21 cellular contexts compared by ENCODE assay signal in genomic region chr7:132972745-132973144, GRCh38.
A peak's percentile ranks its signal among the peaks of the same experiment; 100 is the strongest.
DNase-seq lines count a peak whose midpoint lies in the region; ATAC-seq and TF ChIP-seq lines count a peak whose summit lies in the region.
"Had no signal": no experiment of that assay in that cellular context is flagged by ENCODE, and none has a peak within 500 bp of the region (broad histone marks: within the 10 kb centered on the region; RNA-seq: fewer than 3 reads in every experiment).

No MANE protein-coding gene starts in this region.

- POLR2A ChIA-PET in MCF 10A (lab: Yijun Ruan, JAX), result interaction anchor here (0.7 kb wide), 1 partner anchor 208 kb away, joined by 3 read pairs; no protein-coding TSS in a partner anchor

- no peaks in the 10 kb centered on the region for H3K9me3 Mint-ChIP-seq in MCF 10A (ENCODE audit: unreplicated experiment)
- H3K9me3 Mint-ChIP-seq in activated CD4-positive, alpha-beta T cell treated with anti-CD3 and anti-CD28 coated beads, Interleukin-2, amount 10 ng/mL, durations not matched to agents 24 days and 14 days, result no peaks in the 10 kb centered on the region

- H3K4me3 Mint-ChIP-seq in MCF 10A (ENCODE audit: unreplicated experiment), result no peak overlapping the region
- no peak overlapping the region for H3K4me3 Mint-ChIP-seq in activated CD4-positive, alpha-beta T cell treated with anti-CD3 and anti-CD28 coated beads, Interleukin-2, amount 10 ng/mL, durations not matched to agents 24 days and 14 days
- H3K4me3 Mint-ChIP-seq: B cell had no signal

- H3K9me3 ChIP-seq in mammary epithelial cell (replicated peaks; ENCODE audit: insufficient read depth, low read length), result no peaks in the 10 kb centered on the region
- no peaks in the 10 kb centered on the region for H3K9me3 ChIP-seq in Peyer's patch

- peaks cover 26% of the 10 kb centered on the region for H3K79me2 ChIP-seq in mammary epithelial cell (ENCODE audit: insufficient read depth, low read length)

- in situ Hi-C loops in mammary epithelial cell (cut with MboI; ENCODE audit: low sequenced_read_pairs in 2 of 2), result no loop called here

- CTCF ChIA-PET in MCF 10A (lab: Yijun Ruan, JAX) (no interaction called here), mammary epithelial cell (lab: Charles Lee; ENCODE audit: low non-redundant PET) (no interaction called here)

- H3K27me3 Mint-ChIP-seq in MCF 10A (ENCODE audit: insufficient read depth, unreplicated experiment), result no peaks in the 10 kb centered on the region
- H3K27me3 Mint-ChIP-seq in activated CD4-positive, alpha-beta T cell treated with anti-CD3 and anti-CD28 coated beads, Interleukin-2, amount 10 ng/mL, durations not matched to agents 24 days and 14 days, result no peaks in the 10 kb centered on the region
- H3K27me3 Mint-ChIP-seq: B cell had no signal

- intact Hi-C loops in MCF 10A (cut with micrococcal nuclease), result no loop called here
- intact Hi-C loops in mammary epithelial cell (cut with micrococcal nuclease), result no loop called here
- intact Hi-C loops in activated CD4-positive, alpha-beta T cell treated with anti-CD3 and anti-CD28 coated beads, Interleukin-2, amount 10 ng/mL, durations not matched to agents 24 days and 14 days (cut with micrococcal nuclease), result no loop called here

- H3K4me3 ChIP-seq in mammary epithelial cell (replicated peaks in 1 of 3; ENCODE audit: insufficient read depth in 1 of 3, low read depth in 2 of 3, low read length in 3 of 3) (no peak overlapping the region), fibroblast of mammary gland (ENCODE audit: control insufficient read depth, low read depth, low read length) (no peak overlapping the region), Peyer's patch (no peak overlapping the region)

- H3K27ac ChIP-seq in mammary epithelial cell (ENCODE audit: insufficient read depth, low read depth, low read length), result no peak overlapping the region
- no peak overlapping the region for H3K27ac ChIP-seq in Peyer's patch
- H3K27ac ChIP-seq: 22Rv1, HL-60 had no signal

- H3K4me1 ChIP-seq in mammary epithelial cell (ENCODE audit: insufficient read depth, low read length) (no peaks in the 10 kb centered on the region), Peyer's patch (no peaks in the 10 kb centered on the region)

- no TSS peak for BruUV-seq in MCF 10A (replicated peaks; lab: Mats Ljungman, UMichigan)
- BruUV-seq in mammary epithelial cell (replicated peaks; lab: Mats Ljungman, UMichigan), result no TSS peak

- H3K27me3 ChIP-seq in mammary epithelial cell (ENCODE audit: insufficient read depth, low read length) (no peaks in the 10 kb centered on the region), Peyer's patch (no peaks in the 10 kb centered on the region)

- dilution Hi-C loops in mammary epithelial cell (cut with HindIII; ENCODE audit: low sequenced_read_pairs), result no loop called here

- DNase-seq in MCF 10A (ENCODE audit: unreplicated experiment) (peak; percentile 5), mammary epithelial cell (no peak), fibroblast of mammary gland (ENCODE audit: low read depth) (peak; percentile 67), omental fat pad (ENCODE audit: low spot score) (no peak), HT-29 (ENCODE audit: low spot score) (no peak), Peyer's patch (no peak), C1 segment of cervical spinal cord (lab: John Stamatoyannopoulos, UW) (no peak)
- no peak for DNase-seq in activated CD4-positive, alpha-beta T cell treated with anti-CD3 and anti-CD28 coated beads, Interleukin-2, amount 10 ng/mL, durations not matched to agents 24 days and 14 days
- DNase-seq: DMS79; KG1; MV-4-11; NCI-H1105 treated with DMSO at 0.1 percent for 48 hours; NCI-H2029 treated with DMSO at 0.1 percent for 48 hours; NCI-H345; NCI-H524; NCI-H774; NK-92 treated with Interleukin-12 subunit alpha and Interleukin-12 subunit beta, amount 100 ng/mL, for 24 hours had no signal

- no peak overlapping the region for H2AFZ ChIP-seq in mammary epithelial cell (ENCODE audit: low read depth, low read length)

- H3K36me3 ChIP-seq in mammary epithelial cell (ENCODE audit: insufficient read depth, low read length), result no peaks in the 10 kb centered on the region
- H3K36me3 ChIP-seq in Peyer's patch, result peaks cover 0 to 20% (median 0%) of the 10 kb centered on the region in 3 donors

- TF ChIP-seq POLR2A in Peyer's patch (IDR thresholded peaks at IDR 0.05), result no peak

- H3K9ac ChIP-seq in mammary epithelial cell (ENCODE audit: insufficient read depth, low read length), result no peak overlapping the region

- H3K36me3 Mint-ChIP-seq in MCF 10A (ENCODE audit: insufficient read depth, unreplicated experiment), result peaks cover 18% of the 10 kb centered on the region
- H3K36me3 Mint-ChIP-seq in activated CD4-positive, alpha-beta T cell treated with anti-CD3 and anti-CD28 coated beads, Interleukin-2, amount 10 ng/mL, durations not matched to agents 24 days and 14 days (ENCODE audit: low read depth), result peaks cover 19% of the 10 kb centered on the region

- H3K4me1 Mint-ChIP-seq in MCF 10A (ENCODE audit: insufficient read depth, unreplicated experiment), result peaks cover 21% of the 10 kb centered on the region
- H3K4me1 Mint-ChIP-seq in activated CD4-positive, alpha-beta T cell treated with anti-CD3 and anti-CD28 coated beads, Interleukin-2, amount 10 ng/mL, durations not matched to agents 24 days and 14 days, result peaks cover 2% of the 10 kb centered on the region

- peak overlapping the region; percentile 65 for H3K27ac Mint-ChIP-seq in MCF 10A (ENCODE audit: low read depth, unreplicated experiment)
- no peak overlapping the region for H3K27ac Mint-ChIP-seq in activated CD4-positive, alpha-beta T cell treated with anti-CD3 and anti-CD28 coated beads, Interleukin-2, amount 10 ng/mL, durations not matched to agents 24 days and 14 days
- H3K27ac Mint-ChIP-seq: B cell had no signal

- H4K20me1 ChIP-seq in mammary epithelial cell (ENCODE audit: insufficient read depth, low read length), result no peaks in the 10 kb centered on the region

- TF ChIP-seq CTCF in MCF 10A (IDR thresholded peaks at IDR 0.05; ENCODE audit: unreplicated experiment) (no peak), mammary epithelial cell (conservative IDR thresholded peaks at IDR 0.05 in 1 of 2, IDR thresholded peaks at IDR 0.05 in 1 of 2; ENCODE audit: extremely low read depth in 1 of 2, insufficient read depth in 1 of 2, low read depth in 1 of 2, low read length in 2 of 2) (no peak), fibroblast of mammary gland (conservative IDR thresholded peaks at IDR 0.05; ENCODE audit: control insufficient read depth, insufficient read depth, low read depth, low read length) (no peak), omental fat pad (IDR thresholded peaks at IDR 0.05) (no peak), Peyer's patch (IDR thresholded peaks at IDR 0.05) (no peak)

- peak; percentile 75 for ATAC-seq in omental fat pad (ENCODE audit: low FRiP score)
- ATAC-seq: SK-N-SH treated with all-trans-retinoic acid at 6 μM for 48 hours had no signal

- H3K4me2 ChIP-seq in mammary epithelial cell (ENCODE audit: insufficient read depth, low read depth, low read length), result no peak overlapping the region

- 100% methylated on average over 1 of the region's 1 CpG for WGBS in mammary epithelial cell (ENCODE audit: low coverage, missing lambda C conversion rate)

Comparison
In these comparisons a context has a peak if more than half of its experiments do, and no peak if none do; other contexts are left out.
1. DNase-seq: peak in MCF 10A (single experiment) and fibroblast of mammary gland (single experiment); none in mammary epithelial cell (single experiment), omental fat pad (single experiment), HT-29 (single experiment), activated CD4-positive, alpha-beta T cell treated with anti-CD3 and anti-CD28 coated beads, Interleukin-2, amount 10 ng/mL, durations not matched to agents 24 days and 14 days (single experiment), Peyer's patch (0 of 3) and C1 segment of cervical spinal cord (0 of 14).